In the genomic region with DNA sequence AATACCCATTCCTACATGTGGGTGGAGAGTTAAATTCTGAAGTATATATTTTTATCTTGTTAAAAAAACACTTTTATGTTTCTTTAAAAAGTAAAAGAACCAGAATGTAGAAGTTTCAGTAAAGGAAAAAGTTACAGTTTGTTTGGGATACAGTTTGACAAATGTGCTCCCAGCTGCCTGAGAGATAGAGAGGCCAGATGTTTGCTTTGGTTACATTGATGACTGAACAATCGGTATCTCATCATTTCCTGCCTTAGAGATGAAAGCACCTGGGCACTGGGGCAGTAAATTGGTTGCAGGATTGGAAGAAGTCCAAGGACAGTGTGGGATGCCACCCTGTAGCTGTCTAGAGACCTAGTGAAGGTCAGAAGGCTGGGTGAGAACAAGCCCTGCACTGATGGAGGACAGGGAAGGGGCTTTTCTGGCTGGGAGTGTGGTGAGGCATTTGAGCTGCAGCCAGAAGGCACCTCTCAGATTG, we compare ENCODE assay signal across 7 cellular contexts. TPM values are rescaled to one million over a fixed set of nuclear protein-coding genes. Genes with fewer than 3 reads are reported as not detected.
DNase-seq lines count a peak whose midpoint lies in the region; ATAC-seq and TF ChIP-seq lines count a peak whose summit lies in the region.

No MANE protein-coding gene starts in this region.

- H3K27me3 Mint-ChIP-seq in progenitor cell of endocrine pancreas, result no peaks in the 10 kb centered on the region

- no peak overlapping the region for H3K4me3 Mint-ChIP-seq in progenitor cell of endocrine pancreas (ENCODE audit: low read depth)

- H3K4me1 Mint-ChIP-seq in progenitor cell of endocrine pancreas (ENCODE audit: low read depth), result peaks cover 13% of the 10 kb centered on the region

- peak; percentile 31 for ATAC-seq in GM19468 (IDR thresholded peaks at IDR 0.05; ENCODE audit: extremely low read depth, unreplicated experiment)

- peaks cover 3% of the 10 kb centered on the region for H3K9me3 Mint-ChIP-seq in progenitor cell of endocrine pancreas (ENCODE audit: low read depth)

- TF ChIP-seq CTCF in progenitor cell of endocrine pancreas (IDR thresholded peaks at IDR 0.05; ENCODE audit: unreplicated experiment), result no peak

- peak; percentile 29 for DNase-seq in NCI-H345 (lab: John Stamatoyannopoulos, UW)
- DNase-seq in central memory CD4-positive, alpha-beta T cell, result peak; percentile 33
- no peak for DNase-seq in progenitor cell of endocrine pancreas (ENCODE audit: low spot score, unreplicated experiment)
- no peak for DNase-seq in inferior parietal cortex (ENCODE audit: extremely low spot score)
- no peak for DNase-seq in DMS79 (lab: John Stamatoyannopoulos, UW)
- no peak for DNase-seq in NCI-H82 (lab: John Stamatoyannopoulos, UW)

- peak overlapping the region; percentile 60 for H3K27ac Mint-ChIP-seq in progenitor cell of endocrine pancreas

- H3K36me3 Mint-ChIP-seq in progenitor cell of endocrine pancreas (ENCODE audit: insufficient read depth), result peaks cover 6% of the 10 kb centered on the region

RNA-seq across cellular contexts. Expression of gene MED15, which starts 16.6 kb away (rescaled TPM):
- total RNA-seq in progenitor cell of endocrine pancreas, result 77.8 and 78.0 TPM in 2 replicates

RNA-seq across cellular contexts. Expression of gene KLHL22, which starts 28.4 kb away (rescaled TPM):
- 47.3 and 51.6 TPM in 2 replicates for total RNA-seq in progenitor cell of endocrine pancreas

Comparison
In these comparisons a context has a peak if more than half of its experiments do, and no peak if none do; other contexts are left out.
1. DNase-seq: peak in NCI-H345 (single experiment) and central memory CD4-positive, alpha-beta T cell (single experiment); none in progenitor cell of endocrine pancreas (single experiment), inferior parietal cortex (single experiment), DMS79 (single experiment) and NCI-H82 (single experiment).